Comparison of ENCODE assay signal across 12 cellular contexts in the genomic region with DNA sequence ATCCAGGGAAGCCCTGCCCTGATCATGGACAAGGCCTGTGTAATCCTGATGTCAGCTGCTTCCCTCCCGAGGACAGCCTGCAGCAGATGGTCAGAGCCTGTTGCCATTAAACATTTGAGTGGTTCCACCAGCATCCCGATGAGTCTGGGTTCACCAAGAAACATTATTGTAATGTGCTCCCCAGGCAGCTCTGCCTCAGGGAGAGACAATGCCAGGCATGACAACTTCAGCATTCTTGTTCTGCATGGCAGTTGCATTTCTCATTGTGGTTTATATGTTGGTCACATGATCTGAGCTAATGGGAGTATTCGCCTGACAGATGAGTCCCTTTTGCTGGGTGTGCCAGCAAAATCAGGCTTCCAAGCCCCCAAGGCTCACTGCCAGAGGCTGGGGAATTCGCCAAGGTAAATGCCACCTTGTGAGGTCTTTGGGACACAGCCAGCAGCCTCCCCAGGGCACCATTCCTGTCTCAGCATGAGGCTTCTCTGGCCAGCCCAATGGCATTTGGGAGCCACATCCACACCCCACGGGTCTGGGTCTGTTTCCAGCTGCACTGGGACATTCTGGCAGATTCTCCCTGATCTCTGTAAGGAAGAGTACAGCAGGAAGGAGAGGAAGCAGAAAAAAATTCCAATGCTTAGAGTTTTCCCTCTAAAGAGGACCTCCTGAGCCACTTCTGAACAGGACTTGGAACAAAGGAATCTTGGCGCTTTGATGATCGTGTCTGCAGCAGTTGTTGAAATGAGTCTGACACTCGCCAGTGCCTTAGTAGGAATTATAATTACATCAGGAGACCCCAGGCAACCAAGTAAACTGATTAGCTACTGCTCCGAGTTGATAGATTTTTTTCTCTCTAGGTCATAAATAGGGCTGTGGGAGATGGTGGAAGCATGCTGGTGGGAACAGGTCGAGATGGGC. TPM values are rescaled to one million over a fixed set of nuclear protein-coding genes. Genes with fewer than 3 reads are reported as not detected.
A peak's percentile ranks its signal among the peaks of the same experiment; 100 is the strongest.
DNase-seq lines count a peak whose midpoint lies in the region; ATAC-seq, FAIRE-seq and TF ChIP-seq lines count a peak whose summit lies in the region.
"Had no signal": no experiment of that assay in that cellular context is flagged by ENCODE, and none has a peak within 500 bp of the region (broad histone marks: within the 10 kb centered on the region; RNA-seq: fewer than 3 reads in every experiment).

No MANE protein-coding gene starts in this region.

- no peak for FAIRE-seq in A549 (lab: Jason Lieb, UNC)

- no peaks in the 10 kb centered on the region for H3K27me3 ChIP-seq in SJCRH30
- no peaks in the 10 kb centered on the region for H3K27me3 ChIP-seq in neuronal stem cell (ENCODE audit: control insufficient read depth in 3 of 3, insufficient read depth in 3 of 3, low read depth in 1 of 3, low read length in 3 of 3)
- H3K27me3 ChIP-seq: testis had no signal

- no peak overlapping the region for H2BK15ac ChIP-seq in neuronal stem cell (ENCODE audit: low read length)

- no peak for TF ChIP-seq EP300 in A549 (IDR thresholded peaks at IDR 0.05)

- no peak overlapping the region for H2BK12ac ChIP-seq in neuronal stem cell (ENCODE audit: low read length)

- H3K18ac ChIP-seq in neuronal stem cell (ENCODE audit: low read length), result no peak overlapping the region

- no peak overlapping the region for H2BK120ac ChIP-seq in neuronal stem cell (ENCODE audit: low read depth, low read length)

- H4K91ac ChIP-seq in neuronal stem cell (ENCODE audit: low read depth, low read length, poor library complexity), result no peak overlapping the region

- H2BK5ac ChIP-seq in neuronal stem cell (ENCODE audit: low read length), result no peak overlapping the region

- H3K4me2 ChIP-seq in A549 (peak overlapping the region; percentile 28), neuronal stem cell (ENCODE audit: insufficient read depth, low read length, poor library complexity, severe bottlenecking) (no peak overlapping the region)

- H4K8ac ChIP-seq in neuronal stem cell (ENCODE audit: low read depth, low read length), result no peak overlapping the region

- H2AFZ ChIP-seq in neuronal stem cell (ENCODE audit: low read length), result no peak overlapping the region

- no peak overlapping the region for H2AK5ac ChIP-seq in neuronal stem cell (ENCODE audit: low read depth, low read length)

- H3K79me1 ChIP-seq in neuronal stem cell (ENCODE audit: low read depth, low read length), result peaks cover 3% of the 10 kb centered on the region

- 28% methylated on average over 10 of the region's 10 CpGs for WGBS in A549 (ENCODE audit: missing lambda C conversion rate)
- no CpG with 5 or more reads among the region's 10 CpGs for WGBS in neuronal stem cell (ENCODE audit: extremely low coverage in 2 of 2, insufficient read length in 2 of 2, insufficient replicate concordance in 1 of 2), 2 donors

- intact Hi-C loops in left colon (cut with DNase I, micrococcal nuclease), result no loop called here

- H3K4me1 ChIP-seq in A549 (peaks cover 15% of the 10 kb centered on the region), SJCRH30 (peaks cover 13% of the 10 kb centered on the region), neuronal stem cell (ENCODE audit: control insufficient read depth in 2 of 2, insufficient read depth in 1 of 2, low read depth in 1 of 2, low read length in 2 of 2) (peaks cover 0 to 2% of the 10 kb centered on the region in 2 donors)

- ATAC-seq in A549 (peak in 1 of 2 experiments; percentile 50; a peak in 3 of 6 replicates), HG03442 (IDR thresholded peaks at IDR 0.05; ENCODE audit: unreplicated experiment) (no peak), left colon (no peak), HG03378 (IDR thresholded peaks at IDR 0.05; ENCODE audit: unreplicated experiment) (no peak)

- TF ChIP-seq CTCF in A549 (IDR thresholded peaks at IDR 0.05), result no peak

- no peak for TF ChIP-seq RAD21 in A549 (conservative IDR thresholded peaks at IDR 0.05 in 1 of 2, IDR thresholded peaks at IDR 0.05 in 1 of 2)

- TF ChIP-seq POLR2A in A549 (IDR thresholded peaks at IDR 0.05; ENCODE audit: low read length), result no peak

- H3K36me3 ChIP-seq in SJCRH30, result no peaks in the 10 kb centered on the region
- H3K36me3 ChIP-seq in neuronal stem cell (replicated peaks in 1 of 2; ENCODE audit: control insufficient read depth in 2 of 2, insufficient read depth in 2 of 2, low read length in 2 of 2), result no peaks in the 10 kb centered on the region

- CTCF ChIA-PET in A549 (lab: Yijun Ruan, JAX), result interaction anchor here (0.6 to 1.5 kb wide), 2 partner anchors 43 to 109 kb away, joined by 3 read pairs; no protein-coding TSS in a partner anchor

- DNase-seq in A549 (ENCODE audit: low read depth in 1 of 2, low spot score in 1 of 2), result peak in 1 of 2 experiments; percentile 13
- peak; percentile 60 for DNase-seq in HK-2 (ENCODE audit: unreplicated experiment)
- peak; percentile 60 to 64 for DNase-seq in SJCRH30
- peak; percentile 7 for DNase-seq in fibroblast of peridontal ligament (ENCODE audit: extremely low read depth)
- no peak for DNase-seq in left colon
- DNase-seq in neuronal stem cell (ENCODE audit: low spot score), result no peak
- DNase-seq: activated naive CD4-positive, alpha-beta T cell treated with anti-CD3 and anti-CD28 coated beads, Interleukin-2, amount 50 U/mL, for 16 hours; CD4-positive, CD25-positive, alpha-beta regulatory T cell had no signal

- H3K9me3 ChIP-seq in A549 (no peaks in the 10 kb centered on the region), SJCRH30 (replicated peaks) (no peaks in the 10 kb centered on the region), neuronal stem cell (replicated peaks in 1 of 2; ENCODE audit: control insufficient read depth in 2 of 2, insufficient read depth in 1 of 2, low read depth in 1 of 2, low read length in 2 of 2) (no peaks in the 10 kb centered on the region)
- H3K9me3 ChIP-seq: testis had no signal

- H3K23ac ChIP-seq in neuronal stem cell (ENCODE audit: low read depth, low read length, poor library complexity), result no peak overlapping the region

- H3K14ac ChIP-seq in neuronal stem cell (ENCODE audit: low read length), result no peak overlapping the region

- H3K9ac ChIP-seq in neuronal stem cell (ENCODE audit: low read depth, low read length, poor library complexity), result no peak overlapping the region

- POLR2A ChIA-PET in A549 (lab: Yijun Ruan, JAX), result no interaction called here

- H3K4me3 ChIP-seq in A549 (no peak overlapping the region), SJCRH30 (no peak overlapping the region), neuronal stem cell (ENCODE audit: low read length in 2 of 2) (no peak overlapping the region)
- H3K4me3 ChIP-seq: skin epidermis, testis had no signal

- H3K4ac ChIP-seq in neuronal stem cell (ENCODE audit: low read length), result no peak overlapping the region

- H3K27ac ChIP-seq in A549 (peak overlapping the region in 1 of 2 experiments; percentile 60; a peak in 2 of 6 replicates), SJCRH30 (peak overlapping the region; percentile 78), neuronal stem cell (replicated peaks; ENCODE audit: low read length) (no peak overlapping the region)
- H3K27ac ChIP-seq: testis had no signal

TF ChIP-seq in A549, 52 proteins besides CTCF, POLR2A, EP300 and RAD21 (continues in another document):
- TF ChIP-seq SMC3 (IDR thresholded peaks at IDR 0.05) (no peak), PHF8 (IDR thresholded peaks at IDR 0.05; ENCODE audit: borderline replicate concordance, low read depth) (no peak), GATA3 (IDR thresholded peaks at IDR 0.05; ENCODE audit: borderline replicate concordance) (no peak), ESRRA (IDR thresholded peaks at IDR 0.05; ENCODE audit: borderline replicate concordance, low read length) (no peak), EHF (CRISPR knock-in tag; IDR thresholded peaks at IDR 0.05) (no peak), KDM1A (IDR thresholded peaks at IDR 0.05; ENCODE audit: low read depth) (no peak), CHD4 (IDR thresholded peaks at IDR 0.05; ENCODE audit: borderline replicate concordance) (no peak), NR3C1 (IDR thresholded peaks at IDR 0.05) (no peak), FOXS1 (CRISPR knock-in tag; IDR thresholded peaks at IDR 0.05) (no peak), NPAS2 (CRISPR knock-in tag; IDR thresholded peaks at IDR 0.05; ENCODE audit: borderline replicate concordance) (no peak), ZNF302 (CRISPR knock-in tag; IDR thresholded peaks at IDR 0.05) (no peak), HOXB13 (CRISPR knock-in tag; IDR thresholded peaks at IDR 0.05; ENCODE audit: low read depth) (no peak), KDM5A (IDR thresholded peaks at IDR 0.05) (no peak)
- TF ChIP-seq, protein P1, sequence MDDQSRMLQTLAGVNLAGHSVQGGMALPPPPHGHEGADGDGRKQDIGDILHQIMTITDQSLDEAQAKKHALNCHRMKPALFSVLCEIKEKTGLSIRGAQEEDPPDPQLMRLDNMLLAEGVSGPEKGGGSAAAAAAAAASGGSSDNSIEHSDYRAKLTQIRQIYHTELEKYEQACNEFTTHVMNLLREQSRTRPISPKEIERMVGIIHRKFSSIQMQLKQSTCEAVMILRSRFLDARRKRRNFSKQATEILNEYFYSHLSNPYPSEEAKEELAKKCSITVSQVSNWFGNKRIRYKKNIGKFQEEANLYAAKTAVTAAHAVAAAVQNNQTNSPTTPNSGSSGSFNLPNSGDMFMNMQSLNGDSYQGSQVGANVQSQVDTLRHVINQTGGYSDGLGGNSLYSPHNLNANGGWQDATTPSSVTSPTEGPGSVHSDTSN (IDR thresholded peaks at IDR 0.05), result no peak
- TF ChIP-seq, protein P2, sequence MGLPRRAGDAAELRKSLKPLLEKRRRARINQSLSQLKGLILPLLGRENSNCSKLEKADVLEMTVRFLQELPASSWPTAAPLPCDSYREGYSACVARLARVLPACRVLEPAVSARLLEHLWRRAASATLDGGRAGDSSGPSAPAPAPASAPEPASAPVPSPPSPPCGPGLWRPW (IDR thresholded peaks at IDR 0.05), result no peak

RNA-seq across cellular contexts. Expression of a gene that starts 18.6 kb away (rescaled TPM):
- polyA plus RNA-seq in A549 (2011; rRNA removed) (not detected in 2 replicates), A549 (2017; fragmentation: RNase III; extraction: RNeasy Plus Mini Kit Qiagen cat#74134 plus additional on column Dnase treatment) (0.05 TPM in 1 of 3 replicates, not detected in the others)
- polyA plus RNA-seq in A549 (2012; cell fraction: cytosol; rRNA removed), result not detected in 2 replicates
- not detected in 2 replicates for polyA plus RNA-seq in A549 (2012; cell fraction: nucleus; rRNA removed)
- not detected in 2 replicates for polyA minus RNA-seq in A549 (2011; rRNA and poly(A)+ RNA removed)
- 0.81 and 1.4 TPM in 2 replicates for total RNA-seq in SJCRH30 (2014; rRNA removed; shearing (Covaris generic))
- total RNA-seq in left colon, result under 1 TPM in 1 of 2 donors, not detected in 1; 0.22 TPM
- polyA plus RNA-seq in neuronal stem cell (2013, experiment 1 of 2), result 6.2 TPM
- polyA plus RNA-seq in neuronal stem cell (2013, experiment 2 of 2), result 6.7 TPM
- total RNA-seq: CD4-positive, CD25-positive, alpha-beta regulatory T cell had no signal
- polyA plus RNA-seq: CD4-positive, CD25-positive, alpha-beta regulatory T cell had no signal

Comparison
In these comparisons a context has a peak if more than half of its experiments do, and no peak if none do; other contexts are left out.
1. DNase-seq: peak in HK-2 (single experiment), SJCRH30 (2 of 2) and fibroblast of peridontal ligament (single experiment); none in left colon (0 of 2) and neuronal stem cell (single experiment).